8 cellular contexts compared by ENCODE assay signal in genomic region chr17:57356722-57357391, GRCh38.
DNase-seq lines count a peak whose midpoint lies in the region; ATAC-seq and TF ChIP-seq lines count a peak whose summit lies in the region.

No MANE protein-coding gene starts in this region.

- ATAC-seq in GM18502 (IDR thresholded peaks at IDR 0.05; ENCODE audit: poor library complexity, unreplicated experiment) (peak; percentile 62), GM21737 (IDR thresholded peaks at IDR 0.05; ENCODE audit: unreplicated experiment) (peak; percentile 44)

- no peaks in the 10 kb centered on the region for H3K27me3 ChIP-seq in thyroid gland

- POLR2A ChIA-PET in activated CD4-positive, alpha-beta memory T cell treated with anti-CD3 and anti-CD28 coated beads for 36 hours (lab: Charles Lee) = no interaction called here

- peaks cover 8% of the 10 kb centered on the region for H3K36me3 Mint-ChIP-seq in activated CD4-positive, alpha-beta memory T cell treated with anti-CD3 and anti-CD28 coated beads for 36 hours

- intact Hi-C loops in thyroid gland (cut with DNase I) = loop anchor here (10.0 kb wide), 1 partner anchor 118 kb away; no protein-coding TSS in a partner anchor
- intact Hi-C loops in activated CD4-positive, alpha-beta memory T cell treated with anti-CD3 and anti-CD28 coated beads for 36 hours (cut with micrococcal nuclease) = no loop called here

- H3K4me1 ChIP-seq in thyroid gland = peaks cover 41 to 62% of the 10 kb centered on the region in 2 donors

- CTCF ChIA-PET in activated CD4-positive, alpha-beta memory T cell treated with anti-CD3 and anti-CD28 coated beads for 36 hours (lab: Charles Lee) = interaction anchor here (1.1 to 1.5 kb wide), 2 partner anchors 113 to 315 kb away, joined by 4 to 7 read pairs; no protein-coding TSS in a partner anchor

- H3K36me3 ChIP-seq in thyroid gland = no peaks in the 10 kb centered on the region

- TF ChIP-seq POLR2A in thyroid gland (IDR thresholded peaks at IDR 0.05) = no peak

- no peaks in the 10 kb centered on the region for H3K27me3 Mint-ChIP-seq in activated CD4-positive, alpha-beta memory T cell treated with anti-CD3 and anti-CD28 coated beads for 36 hours

- peak overlapping the region; percentile 90 to 98 (median 95) for H3K27ac ChIP-seq in thyroid gland

- H3K4me3 Mint-ChIP-seq in activated CD4-positive, alpha-beta memory T cell treated with anti-CD3 and anti-CD28 coated beads for 36 hours = no peak overlapping the region

- no peak overlapping the region for H3K27ac Mint-ChIP-seq in activated CD4-positive, alpha-beta memory T cell treated with anti-CD3 and anti-CD28 coated beads for 36 hours

- no peaks in the 10 kb centered on the region for H3K9me3 Mint-ChIP-seq in activated CD4-positive, alpha-beta memory T cell treated with anti-CD3 and anti-CD28 coated beads for 36 hours

- WGBS in thyroid gland, 2 donors = 42 to 45% methylated on average over 10 to 16 of the region's 16 CpGs

- peaks cover 43% of the 10 kb centered on the region for H3K4me1 Mint-ChIP-seq in activated CD4-positive, alpha-beta memory T cell treated with anti-CD3 and anti-CD28 coated beads for 36 hours (ENCODE audit: low read depth)

- no peak for TF ChIP-seq CTCF in thyroid gland (IDR thresholded peaks at IDR 0.05)

- DNase-seq in NCI-H526 (lab: John Stamatoyannopoulos, UW) (peak; percentile 30 to 61), iris pigment epithelial cell (ENCODE audit: low read depth) (peak; percentile 33), thyroid gland (peak in 1 of 2 donors; percentile 46), HUDEP-2 (lab: John Stamatoyannopoulos, UW; ENCODE audit: unreplicated experiment in 76 of 76) (no peak), AG20443 (ENCODE audit: low spot score) (no peak)
- no peak for DNase-seq in activated CD4-positive, alpha-beta memory T cell treated with anti-CD3 and anti-CD28 coated beads for 36 hours

- no peak overlapping the region for H3K4me3 ChIP-seq in thyroid gland (replicated peaks in 1 of 3)

- no peaks in the 10 kb centered on the region for H3K9me3 ChIP-seq in thyroid gland

Comparison
In these comparisons a context has a peak if more than half of its experiments do, and no peak if none do; other contexts are left out.
1. DNase-seq: peak in NCI-H526 (2 of 2) and iris pigment epithelial cell (single experiment); none in activated CD4-positive, alpha-beta memory T cell treated with anti-CD3 and anti-CD28 coated beads for 36 hours (single experiment), HUDEP-2 (0 of 76) and AG20443 (single experiment).